20 cellular contexts compared by ENCODE assay signal in genomic region chr6:122214605-122215318, GRCh38.
"Had no signal": no experiment of that assay in that cellular context is flagged by ENCODE, and none has a peak within 500 bp of the region (broad histone marks: within the 10 kb centered on the region; RNA-seq: fewer than 3 reads in every experiment).

No MANE protein-coding gene starts in this region.

- DNase-seq: cortex of kidney; dorsolateral prefrontal cortex; effector CD8-positive, alpha-beta T cell; foreskin fibroblast; head of caudate nucleus; hippocampal formation; left colon; left ventricle myocardium superior; mesenchymal stem cell; midbrain; naive B cell; right cardiac atrium; stimulated activated CD4-positive, alpha-beta T cell treated with anti-CD3 and anti-CD28 coated beads, Interleukin-4, amount 100 ng/mL, for 1 hour; upper lobe of right lung had no signal

- H3K27ac ChIP-seq: dorsolateral prefrontal cortex, epithelial cell of prostate, neutrophil, tibial nerve, upper lobe of right lung, vagina had no signal

- H3K4me1 ChIP-seq: tibial nerve, upper lobe of right lung, vagina had no signal

- ATAC-seq: left colon; left ventricle myocardium superior; right cardiac atrium; stimulated activated memory B cell treated with anti-CD40 and anti-IgM and Interleukin-4, amounts not matched to agents 10 μg/mL and 1 μg/mL and 100 μg/mL, for 72 hours; upper lobe of right lung had no signal

- H3K4me3 ChIP-seq: dorsolateral prefrontal cortex, lung, tibial nerve, upper lobe of right lung, vagina had no signal

- H3K36me3 ChIP-seq: neutrophil, tibial nerve, upper lobe of right lung, vagina had no signal

- H3K27me3 ChIP-seq: dorsolateral prefrontal cortex, neutrophil, tibial nerve, upper lobe of right lung, vagina had no signal

- H3K9me3 ChIP-seq: neutrophil, tibial nerve, upper lobe of right lung, vagina had no signal
